ENCODE assay signal across 1 cellular context in genomic region chr9:89359636-89360315, GRCh38.
TF ChIP-seq lines count a peak whose summit lies in the region.

No MANE protein-coding gene starts in this region.

TF ChIP-seq in endothelial cell of umbilical vein, 7 proteins besides CTCF, POLR2A, EP300 and RAD21:
- TF ChIP-seq JUN (IDR thresholded peaks at IDR 0.05; ENCODE audit: borderline replicate concordance, insufficient read depth, insufficient read length, low read depth) (no peak), MAX (IDR thresholded peaks at IDR 0.05; ENCODE audit: insufficient read depth, insufficient read length) (no peak), POLR2AphosphoS5 (IDR thresholded peaks at IDR 0.05; ENCODE audit: insufficient read depth, low read depth, low read length) (no peak), FOS (IDR thresholded peaks at IDR 0.05; ENCODE audit: borderline replicate concordance, insufficient read depth, low read length) (no peak), EZH2 (IDR thresholded peaks at IDR 0.05; ENCODE audit: borderline replicate concordance, low read depth, low read length, severe bottlenecking) (no peak), MYC (IDR thresholded peaks at IDR 0.05; ENCODE audit: low read depth, low read length) (no peak), GATA2 (IDR thresholded peaks at IDR 0.05; ENCODE audit: insufficient read depth, insufficient read length, low read depth, low read length) (no peak)
